ENCODE assay signal across 2 cellular contexts in the genomic region with DNA sequence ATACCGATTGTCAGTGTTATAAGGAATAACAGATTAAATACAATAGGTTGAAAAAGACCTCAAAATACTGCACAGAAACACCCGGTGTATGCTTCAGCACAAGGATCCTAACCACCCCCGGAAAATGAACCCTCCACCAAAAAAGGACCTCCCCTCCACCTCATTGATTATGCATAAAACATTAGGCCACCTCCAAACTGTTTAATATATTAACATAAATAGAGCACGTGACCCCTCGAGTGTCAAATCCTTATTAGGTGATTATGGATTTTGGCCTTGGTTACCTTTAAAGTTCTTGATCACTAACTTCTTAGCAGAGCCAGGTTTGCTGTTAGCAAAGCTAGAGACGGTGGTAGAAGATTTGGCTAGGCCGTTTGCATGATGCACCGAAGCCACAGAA.
TF ChIP-seq lines count a peak whose summit lies in the region.

No MANE protein-coding gene starts in this region.

TF ChIP-seq in K562, 482 proteins besides CTCF, POLR2A, EP300 and RAD21 (continues in another document):
- TF ChIP-seq NFIC (IDR thresholded peaks at IDR 0.05): no peak
- no peak for TF ChIP-seq SMAD4 (CRISPR knock-in tag; conservative IDR thresholded peaks at IDR 0.05)
- TF ChIP-seq XRCC4 (IDR thresholded peaks at IDR 0.05; ENCODE audit: extremely low read depth, insufficient read depth, insufficient read length): no peak
- TF ChIP-seq SP1 (CRISPR knock-in tag; IDR thresholded peaks at IDR 0.05): no peak
- no peak for TF ChIP-seq KLF1 (tag; IDR thresholded peaks at IDR 0.05)
- TF ChIP-seq ADNP (tag; IDR thresholded peaks at IDR 0.05): no peak
- TF ChIP-seq EP400 (IDR thresholded peaks at IDR 0.05): no peak
- TF ChIP-seq, protein P1, sequence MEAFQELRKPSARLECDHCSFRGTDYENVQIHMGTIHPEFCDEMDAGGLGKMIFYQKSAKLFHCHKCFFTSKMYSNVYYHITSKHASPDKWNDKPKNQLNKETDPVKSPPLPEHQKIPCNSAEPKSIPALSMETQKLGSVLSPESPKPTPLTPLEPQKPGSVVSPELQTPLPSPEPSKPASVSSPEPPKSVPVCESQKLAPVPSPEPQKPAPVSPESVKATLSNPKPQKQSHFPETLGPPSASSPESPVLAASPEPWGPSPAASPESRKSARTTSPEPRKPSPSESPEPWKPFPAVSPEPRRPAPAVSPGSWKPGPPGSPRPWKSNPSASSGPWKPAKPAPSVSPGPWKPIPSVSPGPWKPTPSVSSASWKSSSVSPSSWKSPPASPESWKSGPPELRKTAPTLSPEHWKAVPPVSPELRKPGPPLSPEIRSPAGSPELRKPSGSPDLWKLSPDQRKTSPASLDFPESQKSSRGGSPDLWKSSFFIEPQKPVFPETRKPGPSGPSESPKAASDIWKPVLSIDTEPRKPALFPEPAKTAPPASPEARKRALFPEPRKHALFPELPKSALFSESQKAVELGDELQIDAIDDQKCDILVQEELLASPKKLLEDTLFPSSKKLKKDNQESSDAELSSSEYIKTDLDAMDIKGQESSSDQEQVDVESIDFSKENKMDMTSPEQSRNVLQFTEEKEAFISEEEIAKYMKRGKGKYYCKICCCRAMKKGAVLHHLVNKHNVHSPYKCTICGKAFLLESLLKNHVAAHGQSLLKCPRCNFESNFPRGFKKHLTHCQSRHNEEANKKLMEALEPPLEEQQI (IDR thresholded peaks at IDR 0.05): no peak
- TF ChIP-seq RAD51 (IDR thresholded peaks at IDR 0.05; ENCODE audit: borderline replicate concordance, low read depth): peak; percentile 64
- TF ChIP-seq, protein P2, sequence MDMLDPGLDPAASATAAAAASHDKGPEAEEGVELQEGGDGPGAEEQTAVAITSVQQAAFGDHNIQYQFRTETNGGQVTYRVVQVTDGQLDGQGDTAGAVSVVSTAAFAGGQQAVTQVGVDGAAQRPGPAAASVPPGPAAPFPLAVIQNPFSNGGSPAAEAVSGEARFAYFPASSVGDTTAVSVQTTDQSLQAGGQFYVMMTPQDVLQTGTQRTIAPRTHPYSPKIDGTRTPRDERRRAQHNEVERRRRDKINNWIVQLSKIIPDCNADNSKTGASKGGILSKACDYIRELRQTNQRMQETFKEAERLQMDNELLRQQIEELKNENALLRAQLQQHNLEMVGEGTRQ (CRISPR knock-in tag; IDR thresholded peaks at IDR 0.05): peak; percentile 58
- no peak for TF ChIP-seq MTF1 (CRISPR knock-in tag; IDR thresholded peaks at IDR 0.05; ENCODE audit: borderline replicate concordance)
- 0 out of 2 replicates have a peak, but pooled peaks have one; percentile 45 for TF ChIP-seq TOE1 (IDR thresholded peaks at IDR 0.05; ENCODE audit: borderline replicate concordance)
- TF ChIP-seq TOE1 (CRISPR knock-in tag; IDR thresholded peaks at IDR 0.05; ENCODE audit: borderline replicate concordance, low read depth): no peak
- no peak for TF ChIP-seq ZNF347 (CRISPR knock-in tag; IDR thresholded peaks at IDR 0.05; ENCODE audit: low read depth)
- no peak for TF ChIP-seq ILK (tag; IDR thresholded peaks at IDR 0.05; ENCODE audit: borderline replicate concordance, low read depth)
- no peak for TF ChIP-seq MAX (CRISPR knock-in tag; IDR thresholded peaks at IDR 0.05)
- TF ChIP-seq ZFX (CRISPR knock-in tag; IDR thresholded peaks at IDR 0.05): no peak
- TF ChIP-seq RBM39 (optimal IDR thresholded peaks at IDR 0.05; ENCODE audit: low read depth, low read length): no peak
- TF ChIP-seq, protein P3, sequence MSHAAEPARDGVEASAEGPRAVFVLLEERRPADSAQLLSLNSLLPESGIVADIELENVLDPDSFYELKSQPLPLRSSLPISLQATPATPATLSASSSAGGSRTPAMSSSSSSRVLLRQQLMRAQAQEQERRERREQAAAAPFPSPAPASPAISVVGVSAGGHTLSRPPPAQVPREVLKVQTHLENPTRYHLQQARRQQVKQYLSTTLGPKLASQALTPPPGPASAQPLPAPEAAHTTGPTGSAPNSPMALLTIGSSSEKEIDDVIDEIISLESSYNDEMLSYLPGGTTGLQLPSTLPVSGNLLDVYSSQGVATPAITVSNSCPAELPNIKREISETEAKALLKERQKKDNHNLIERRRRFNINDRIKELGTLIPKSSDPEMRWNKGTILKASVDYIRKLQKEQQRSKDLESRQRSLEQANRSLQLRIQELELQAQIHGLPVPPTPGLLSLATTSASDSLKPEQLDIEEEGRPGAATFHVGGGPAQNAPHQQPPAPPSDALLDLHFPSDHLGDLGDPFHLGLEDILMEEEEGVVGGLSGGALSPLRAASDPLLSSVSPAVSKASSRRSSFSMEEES (CRISPR knock-in tag; IDR thresholded peaks at IDR 0.05): peak; percentile 90
- TF ChIP-seq ZNF830 (CRISPR knock-in tag; IDR thresholded peaks at IDR 0.05): no peak
- TF ChIP-seq SREBF1 (IDR thresholded peaks at IDR 0.05; ENCODE audit: borderline replicate concordance, low read depth, low read length): no peak
- TF ChIP-seq C11orf30 (IDR thresholded peaks at IDR 0.05; ENCODE audit: low read depth): no peak
- no peak for TF ChIP-seq ZNF217 (CRISPR knock-in tag; IDR thresholded peaks at IDR 0.05)
- TF ChIP-seq RBM15 (IDR thresholded peaks at IDR 0.05; ENCODE audit: insufficient read depth, low read length): no peak
- TF ChIP-seq, protein P4, sequence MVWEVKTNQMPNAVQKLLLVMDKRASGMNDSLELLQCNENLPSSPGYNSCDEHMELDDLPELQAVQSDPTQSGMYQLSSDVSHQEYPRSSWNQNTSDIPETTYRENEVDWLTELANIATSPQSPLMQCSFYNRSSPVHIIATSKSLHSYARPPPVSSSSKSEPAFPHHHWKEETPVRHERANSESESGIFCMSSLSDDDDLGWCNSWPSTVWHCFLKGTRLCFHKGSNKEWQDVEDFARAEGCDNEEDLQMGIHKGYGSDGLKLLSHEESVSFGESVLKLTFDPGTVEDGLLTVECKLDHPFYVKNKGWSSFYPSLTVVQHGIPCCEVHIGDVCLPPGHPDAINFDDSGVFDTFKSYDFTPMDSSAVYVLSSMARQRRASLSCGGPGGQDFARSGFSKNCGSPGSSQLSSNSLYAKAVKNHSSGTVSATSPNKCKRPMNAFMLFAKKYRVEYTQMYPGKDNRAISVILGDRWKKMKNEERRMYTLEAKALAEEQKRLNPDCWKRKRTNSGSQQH (CRISPR knock-in tag; IDR thresholded peaks at IDR 0.05): no peak
- no peak for TF ChIP-seq GABPA (tag; conservative IDR thresholded peaks at IDR 0.05; ENCODE audit: low read depth)
- TF ChIP-seq FOXP1 (CRISPR knock-in tag; IDR thresholded peaks at IDR 0.05): no peak

TF ChIP-seq in HEK293T, 16 proteins besides CTCF, POLR2A, EP300 and RAD21:
- no peak for TF ChIP-seq SUZ12 (IDR thresholded peaks at IDR 0.05)
- no peak for TF ChIP-seq ELF4 (IDR thresholded peaks at IDR 0.05)
- TF ChIP-seq, protein P5, sequence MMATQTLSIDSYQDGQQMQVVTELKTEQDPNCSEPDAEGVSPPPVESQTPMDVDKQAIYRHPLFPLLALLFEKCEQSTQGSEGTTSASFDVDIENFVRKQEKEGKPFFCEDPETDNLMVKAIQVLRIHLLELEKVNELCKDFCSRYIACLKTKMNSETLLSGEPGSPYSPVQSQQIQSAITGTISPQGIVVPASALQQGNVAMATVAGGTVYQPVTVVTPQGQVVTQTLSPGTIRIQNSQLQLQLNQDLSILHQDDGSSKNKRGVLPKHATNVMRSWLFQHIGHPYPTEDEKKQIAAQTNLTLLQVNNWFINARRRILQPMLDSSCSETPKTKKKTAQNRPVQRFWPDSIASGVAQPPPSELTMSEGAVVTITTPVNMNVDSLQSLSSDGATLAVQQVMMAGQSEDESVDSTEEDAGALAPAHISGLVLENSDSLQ (IDR thresholded peaks at IDR 0.05): no peak
- TF ChIP-seq CTBP1 (IDR thresholded peaks at IDR 0.05; ENCODE audit: borderline replicate concordance): no peak
- TF ChIP-seq ARNT (IDR thresholded peaks at IDR 0.05): no peak
- no peak for TF ChIP-seq SP1 (IDR thresholded peaks at IDR 0.05)
- no peak for TF ChIP-seq FOXA1 (IDR thresholded peaks at IDR 0.05)
- no peak for TF ChIP-seq ZNF384 (IDR thresholded peaks at IDR 0.05)
- TF ChIP-seq BHLHE40 (IDR thresholded peaks at IDR 0.05; ENCODE audit: borderline replicate concordance): no peak
- no peak for TF ChIP-seq LEF1 (IDR thresholded peaks at IDR 0.05; ENCODE audit: borderline replicate concordance)
TF ChIP-seq in HEK293T: peak in this region for 0.
